Comparison of ENCODE assay signal across 12 cellular contexts in genomic region chr6:110529355-110529754, GRCh38. TPM values are rescaled to one million over a fixed set of nuclear protein-coding genes. Genes with fewer than 3 reads are reported as not detected.
DNase-seq lines count a peak whose midpoint lies in the region; ATAC-seq and TF ChIP-seq lines count a peak whose summit lies in the region.
"Had no signal": no experiment of that assay in that cellular context is flagged by ENCODE, and none has a peak within 500 bp of the region (broad histone marks: within the 10 kb centered on the region; RNA-seq: fewer than 3 reads in every experiment).

No MANE protein-coding gene starts in this region.

- peaks cover 30% of the 10 kb centered on the region for H3K36me3 Mint-ChIP-seq in HFFc6 (ENCODE audit: low read depth)

- H2AFZ ChIP-seq in ACC112 (ENCODE audit: low read length, unreplicated experiment): peak overlapping the region; percentile 51

- peaks cover 8% of the 10 kb centered on the region for H3K9me3 Mint-ChIP-seq in HFFc6

- peaks cover 45% of the 10 kb centered on the region for H3K4me1 ChIP-seq in ACC112 (ENCODE audit: control insufficient read depth, insufficient read depth, low read length, unreplicated experiment)
- peaks cover 7% of the 10 kb centered on the region for H3K4me1 ChIP-seq in mucosa of descending colon (ENCODE audit: low read depth)
- H3K4me1 ChIP-seq: Peyer's patch had no signal

- DNase-seq in HFFc6 (peak; percentile 81), iris pigment epithelial cell (ENCODE audit: low read depth) (peak; percentile 87), NCI-H146 (lab: John Stamatoyannopoulos, UW) (no peak), RPMI8226 (no peak), mucosa of descending colon (no peak), DMS114 treated with DMSO at 0.1 percent for 48 hours (lab: John Stamatoyannopoulos, UW; ENCODE audit: unreplicated experiment) (no peak)
- DNase-seq: kidney; Peyer's patch; sigmoid colon; stimulated activated naive CD8-positive, alpha-beta T cell treated with anti-CD3 and anti-CD28 coated beads, Interleukin-15, Interleukin-2, amounts not matched to agents 100 U/mL and 50 U/mL, for 24 hours had no signal

- H3K4me1 Mint-ChIP-seq in HFFc6 (ENCODE audit: low read depth): peaks cover 77% of the 10 kb centered on the region

- H3K36me3 ChIP-seq in ACC112 (ENCODE audit: insufficient read depth, low read length) (no peaks in the 10 kb centered on the region), mucosa of descending colon (ENCODE audit: low read depth) (no peaks in the 10 kb centered on the region)
- H3K36me3 ChIP-seq: Peyer's patch, sigmoid colon had no signal

- TF ChIP-seq CTCF in HFFc6 (IDR thresholded peaks at IDR 0.05) (no peak), VCaP (conservative IDR thresholded peaks at IDR 0.05) (no peak), mucosa of descending colon (IDR thresholded peaks at IDR 0.05) (no peak)

- no peaks in the 10 kb centered on the region for H3K79me2 ChIP-seq in ACC112 (ENCODE audit: control insufficient read depth, insufficient read depth, low read length, unreplicated experiment)

- no peaks in the 10 kb centered on the region for H3K9me3 ChIP-seq in mucosa of descending colon
- H3K9me3 ChIP-seq: Peyer's patch, sigmoid colon had no signal

- H3K27ac ChIP-seq in ACC112 (ENCODE audit: low read depth, low read length) (peak overlapping the region; percentile 97), VCaP (peak overlapping the region; percentile 100)
- H3K27ac ChIP-seq: Peyer's patch had no signal

- intact Hi-C loops in mucosa of descending colon (cut with DNase I, micrococcal nuclease): no loop called here

- H3K4me3 ChIP-seq in ACC112 (ENCODE audit: low read depth, low read length): peak overlapping the region; percentile 12; the same call in 1 of the 2 replicates
- no peak overlapping the region for H3K4me3 ChIP-seq in mucosa of descending colon
- H3K4me3 ChIP-seq: Peyer's patch, sigmoid colon had no signal

- no peak for ATAC-seq in mucosa of descending colon
- ATAC-seq: stimulated activated naive CD8-positive, alpha-beta T cell treated with anti-CD3 and anti-CD28 coated beads, Interleukin-15, Interleukin-2, amounts not matched to agents 100 U/mL and 50 U/mL, for 24 hours had no signal

- H3K27ac Mint-ChIP-seq in HFFc6: peak overlapping the region; percentile 93

- H3K27me3 ChIP-seq in ACC112 (ENCODE audit: insufficient read depth, low read length): no peaks in the 10 kb centered on the region
- H3K27me3 ChIP-seq: Peyer's patch, sigmoid colon had no signal

- H3K27me3 Mint-ChIP-seq in HFFc6 (ENCODE audit: insufficient read depth): no peaks in the 10 kb centered on the region; the same call in none of the 2 replicates

- H3K4me3 Mint-ChIP-seq in HFFc6: peak overlapping the region; percentile 72

RNA-seq across cellular contexts. Expression of gene SLC22A16, which starts 52.9 kb away (rescaled TPM):
- total RNA-seq in HFFc6 (2021; fragmentation: NEBNext Ultra II Directional; extraction: Animal tissue kit (Norgen Biotek cat#: 25700)): not detected
- under 1 TPM in 2 of 3 donors, not detected in 1; 0.16 to 0.46 TPM for total RNA-seq in mucosa of descending colon
- total RNA-seq: Peyer's patch had no signal

Comparison
In these comparisons a context has a peak if more than half of its experiments do, and no peak if none do; other contexts are left out.
1. DNase-seq: peak in HFFc6 (single experiment) and iris pigment epithelial cell (single experiment); none in NCI-H146 (single experiment), RPMI8226 (single experiment), mucosa of descending colon (0 of 3) and DMS114 treated with DMSO at 0.1 percent for 48 hours (single experiment).